ENCODE assay signal across 17 cellular contexts in the genomic region with DNA sequence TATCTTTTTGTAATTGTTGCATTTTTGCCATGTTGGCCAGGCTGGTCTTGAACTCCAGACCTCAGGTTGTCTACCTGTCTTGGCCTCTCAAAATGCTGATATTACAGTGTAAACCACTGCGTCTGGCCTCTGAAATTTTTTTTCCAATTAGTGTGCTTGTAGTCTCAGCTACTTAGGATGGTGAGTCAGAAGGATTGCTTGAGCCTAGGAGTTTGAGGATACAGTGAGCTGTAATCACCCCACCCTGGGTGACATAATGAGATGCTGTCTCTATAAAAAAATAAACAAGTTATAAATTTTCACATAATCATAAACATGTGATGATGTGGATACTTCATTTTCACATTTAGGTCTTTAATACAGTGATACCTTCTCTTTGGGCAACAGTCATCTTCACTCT.
"Had no signal": no experiment of that assay in that cellular context is flagged by ENCODE, and none has a peak within 500 bp of the region (broad histone marks: within the 10 kb centered on the region; RNA-seq: fewer than 3 reads in every experiment).

No MANE protein-coding gene starts in this region.

- H3K27ac ChIP-seq: gastroesophageal sphincter, skin epidermis, stomach, thoracic aorta, transverse colon had no signal

- H3K9me3 ChIP-seq: gastroesophageal sphincter, mucosa of descending colon, stomach, thoracic aorta, transverse colon had no signal

- H3K4me1 ChIP-seq: gastroesophageal sphincter, stomach, transverse colon had no signal

- H3K4me3 ChIP-seq: gastroesophageal sphincter, mucosa of descending colon, skin epidermis, stomach, thoracic aorta, transverse colon had no signal

- DNase-seq: effector memory CD8-positive, alpha-beta T cell; glutamatergic neuron; islet precursor cell; mammary epithelial cell; mucosa of descending colon; naive thymus-derived CD8-positive, alpha-beta T cell; posterior cingulate gyrus; stimulated activated CD4-positive, alpha-beta T cell treated with anti-CD3 and anti-CD28 coated beads, Interleukin-12 subunit alpha, Interleukin-12 subunit beta, amount 100 ng/mL, for 4 hours; stimulated activated naive CD4-positive, alpha-beta T cell; stomach; substantia nigra; transverse colon had no signal

- H3K36me3 ChIP-seq: gastroesophageal sphincter, stomach, thoracic aorta, transverse colon had no signal

- ATAC-seq: effector memory CD8-positive, alpha-beta T cell; gastroesophageal sphincter; left lobe of liver; mucosa of descending colon; naive thymus-derived CD8-positive, alpha-beta T cell; sciatic nerve had no signal

- H3K27me3 ChIP-seq: gastroesophageal sphincter, stomach, transverse colon had no signal
